ENCODE assay signal across 9 cellular contexts in genomic region chr1:15090373-15090772, GRCh38.
DNase-seq lines count a peak whose midpoint lies in the region; ATAC-seq and TF ChIP-seq lines count a peak whose summit lies in the region.
"Had no signal": no experiment of that assay in that cellular context is flagged by ENCODE, and none has a peak within 500 bp of the region (broad histone marks: within the 10 kb centered on the region; RNA-seq: fewer than 3 reads in every experiment).

No MANE protein-coding gene starts in this region.

- ATAC-seq in foreskin keratinocyte (peak; percentile 85), GM21367 (IDR thresholded peaks at IDR 0.05; ENCODE audit: unreplicated experiment) (no peak), GM21390 (IDR thresholded peaks at IDR 0.05; ENCODE audit: unreplicated experiment) (no peak)

- no peaks in the 10 kb centered on the region for H3K27me3 ChIP-seq in foreskin keratinocyte

- no peak overlapping the region for H3K4me3 ChIP-seq in retinal pigment epithelial cell (ENCODE audit: low read length)

- H3K27ac ChIP-seq in foreskin keratinocyte = no peak overlapping the region
- H3K27ac ChIP-seq: VCaP had no signal

- H3K4me1 Mint-ChIP-seq in activated T-cell treated with anti-CD3 and anti-CD28 coated beads, Interleukin-2, amount 50 U/mL, for 24 hours (ENCODE audit: low read depth) = peaks cover 8% of the 10 kb centered on the region

- H3K27me3 Mint-ChIP-seq in activated T-cell treated with anti-CD3 and anti-CD28 coated beads, Interleukin-2, amount 50 U/mL, for 24 hours = peaks cover 5% of the 10 kb centered on the region

- H3K4me3 Mint-ChIP-seq in activated T-cell treated with anti-CD3 and anti-CD28 coated beads, Interleukin-2, amount 50 U/mL, for 24 hours = no peak overlapping the region

- no peak overlapping the region for H3K27ac Mint-ChIP-seq in activated T-cell treated with anti-CD3 and anti-CD28 coated beads, Interleukin-2, amount 50 U/mL, for 24 hours

- DNase-seq in NCI-H1417 (lab: John Stamatoyannopoulos, UW) (peak; percentile 75 to 88 (median 78)), NCI-H1417 treated with DMSO at 0.1 percent for 48 hours (lab: John Stamatoyannopoulos, UW) (no peak), NCI-H69 (lab: John Stamatoyannopoulos, UW) (peak; percentile 75), foreskin keratinocyte (peak in 1 of 2 donors; percentile 17), retinal pigment epithelial cell (ENCODE audit: low read depth) (peak; percentile 63)
- no peak for DNase-seq in activated T-cell treated with anti-CD3 and anti-CD28 coated beads, Interleukin-2, amount 50 U/mL, for 24 hours

- H3K9me3 Mint-ChIP-seq in activated T-cell treated with anti-CD3 and anti-CD28 coated beads, Interleukin-2, amount 50 U/mL, for 24 hours = no peaks in the 10 kb centered on the region

- peaks cover 3% of the 10 kb centered on the region for H3K4me1 ChIP-seq in foreskin keratinocyte

- no peak for TF ChIP-seq CTCF in foreskin keratinocyte (conservative IDR thresholded peaks at IDR 0.05)
- no peak for TF ChIP-seq CTCF in retinal pigment epithelial cell (conservative IDR thresholded peaks at IDR 0.05; ENCODE audit: low read depth, low read length)

- no peaks in the 10 kb centered on the region for H3K36me3 Mint-ChIP-seq in activated T-cell treated with anti-CD3 and anti-CD28 coated beads, Interleukin-2, amount 50 U/mL, for 24 hours (ENCODE audit: low read depth)

Comparison
In these comparisons a context has a peak if more than half of its experiments do, and no peak if none do; other contexts are left out.
1. DNase-seq: peak in NCI-H1417 (3 of 3), NCI-H69 (single experiment) and retinal pigment epithelial cell (single experiment); none in NCI-H1417 treated with DMSO at 0.1 percent for 48 hours (single experiment) and activated T-cell treated with anti-CD3 and anti-CD28 coated beads, Interleukin-2, amount 50 U/mL, for 24 hours (single experiment).